ENCODE assay signal across 8 cellular contexts in the genomic region with DNA sequence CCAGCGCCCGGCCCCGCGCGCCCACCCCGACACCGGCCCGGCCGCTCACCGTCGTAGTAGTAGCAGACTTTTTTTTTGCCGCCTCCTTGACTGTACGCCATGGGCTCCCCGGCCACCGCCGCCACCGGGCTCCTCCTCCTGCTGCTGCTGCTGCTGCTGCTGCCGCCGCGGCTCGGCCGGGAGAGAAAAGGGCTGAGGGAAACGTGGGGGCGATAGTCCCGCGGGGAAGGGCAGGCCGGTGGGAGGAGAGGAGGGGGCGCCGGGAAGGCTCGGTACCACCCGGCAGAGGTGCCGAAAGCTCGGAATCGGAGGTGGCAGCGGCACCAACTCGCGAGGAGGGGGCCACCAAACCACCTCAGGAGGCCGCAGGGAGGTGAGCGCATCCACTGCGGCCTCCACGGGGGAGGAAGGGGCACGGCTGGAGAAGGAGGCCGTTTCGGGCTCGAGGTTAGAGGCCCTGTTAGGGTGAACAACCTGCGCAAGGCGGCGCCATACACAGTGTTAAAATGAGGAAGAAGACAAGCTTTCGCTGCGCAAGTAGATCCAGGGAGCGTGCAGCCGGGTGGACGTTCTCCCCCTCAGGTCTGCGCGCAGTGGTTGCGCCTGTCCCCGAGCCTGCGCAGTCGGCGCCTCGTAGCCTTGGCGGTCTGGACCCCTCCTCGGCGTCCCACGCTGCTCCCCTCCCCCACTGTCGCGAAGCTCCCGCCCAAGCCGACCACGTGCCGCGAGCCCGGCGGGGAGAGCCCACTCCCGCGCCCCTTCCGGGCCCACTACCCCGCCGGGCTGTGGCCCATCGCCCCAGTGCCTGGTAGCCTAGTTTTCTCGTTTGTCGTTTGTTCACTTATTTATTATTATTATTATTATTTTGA. TPM values are rescaled to one million over a fixed set of nuclear protein-coding genes. Genes with fewer than 3 reads are reported as not detected.
A peak's percentile ranks its signal among the peaks of the same experiment; 100 is the strongest.
DNase-seq lines count a peak whose midpoint lies in the region; ATAC-seq and TF ChIP-seq lines count a peak whose summit lies in the region.

A gene (minus strand): TSS at position 341 of the 869 bp plus-strand sequence. CDS start 240 bp downstream, at position 101.

- H3K27ac Mint-ChIP-seq in chondrocyte (ENCODE audit: unreplicated experiment): peak within 1 kb of the TSS; percentile 99

- peak within 1 kb of the TSS; percentile 85 for H3K4me3 ChIP-seq in AG10803 (ENCODE audit: low read length)

- H3K4me3 Mint-ChIP-seq in chondrocyte (ENCODE audit: unreplicated experiment): peak within 1 kb of the TSS; percentile 99

- ATAC-seq in GM18909 (IDR thresholded peaks at IDR 0.05; ENCODE audit: poor library complexity, unreplicated experiment) (peak; percentile 87), HG03175 (IDR thresholded peaks at IDR 0.05; ENCODE audit: unreplicated experiment) (peak; percentile 82)

- H3K36me3 Mint-ChIP-seq in chondrocyte (ENCODE audit: low read depth): no peaks in the 10 kb centered on the region

- H3K27me3 Mint-ChIP-seq in chondrocyte (ENCODE audit: low read depth): no peaks in the 10 kb centered on the region

- no peaks in the 10 kb centered on the region for H3K9me3 Mint-ChIP-seq in chondrocyte (ENCODE audit: low read depth)

- peaks cover 40% of the 10 kb centered on the region for H3K4me1 Mint-ChIP-seq in chondrocyte (ENCODE audit: low read depth)

- DNase-seq in AG10803 (ENCODE audit: low read depth): peak; percentile 73
- DNase-seq in NCI-H446 treated with DMSO at 0.1 percent for 48 hours (lab: John Stamatoyannopoulos, UW): peak; percentile 78
- peak; percentile 80 to 87 for DNase-seq in activated CD4-positive, alpha-beta T cell treated with anti-CD3 and anti-CD28 coated beads for 24 hours (ENCODE audit: low read depth in 2 of 2)
- peak; percentile 95 for DNase-seq in chondrocyte (ENCODE audit: low spot score)
- peak; percentile 86 for DNase-seq in kidney glomerular epithelial cell (lab: John Stamatoyannopoulos, UW)
- peak; percentile 73 to 84 (median 77) for DNase-seq in stimulated activated CD4-positive, alpha-beta T cell treated with anti-CD3 and anti-CD28 coated beads, Interleukin-1b, Interleukin-23, amount 100 ng/mL, for 24 hours (ENCODE audit: low read depth in 4 of 4, low spot score in 1 of 4)

- TF ChIP-seq CTCF in AG10803 (conservative IDR thresholded peaks at IDR 0.05; ENCODE audit: low read length) (no peak), chondrocyte (IDR thresholded peaks at IDR 0.05) (peak; percentile 5)

RNA-seq across cellular contexts. Expression of the gene that starts here (rescaled TPM):
- 104 to 116 TPM (median 104 TPM) in 3 replicates for total RNA-seq in chondrocyte

Comparison
In these comparisons a context has a peak if more than half of its experiments do, and no peak if none do; other contexts are left out.
1. Peak in every context shown above with its lines: DNase-seq, ATAC-seq and H3K4me3 ChIP-seq.